Comparison of ENCODE assay signal across 1 cellular context in genomic region chr19:50327013-50327412, GRCh38.
TF ChIP-seq lines count a peak whose summit lies in the region.

No MANE protein-coding gene starts in this region.

TF ChIP-seq in HepG2, 621 proteins besides CTCF, POLR2A, EP300 and RAD21:
- TF ChIP-seq NONO (IDR thresholded peaks at IDR 0.05) (no peak), NONO (CRISPR knock-in tag; conservative IDR thresholded peaks at IDR 0.05) (no peak), ZNF792 (CRISPR knock-in tag; IDR thresholded peaks at IDR 0.05) (no peak), NFIB (CRISPR knock-in tag; IDR thresholded peaks at IDR 0.05; ENCODE audit: borderline replicate concordance) (no peak), SATB2 (CRISPR knock-in tag; IDR thresholded peaks at IDR 0.05) (no peak), ARHGAP35 (CRISPR knock-in tag; IDR thresholded peaks at IDR 0.05; ENCODE audit: borderline replicate concordance) (no peak), RCOR2 (CRISPR knock-in tag; IDR thresholded peaks at IDR 0.05) (no peak), RBAK (CRISPR knock-in tag; IDR thresholded peaks at IDR 0.05) (no peak), ZNF20 (CRISPR knock-in tag; IDR thresholded peaks at IDR 0.05) (no peak), PHF20 (CRISPR knock-in tag; IDR thresholded peaks at IDR 0.05) (no peak), ELF1 (CRISPR knock-in tag; IDR thresholded peaks at IDR 0.05) (no peak), MIER3 (CRISPR knock-in tag; IDR thresholded peaks at IDR 0.05; ENCODE audit: borderline replicate concordance) (no peak), PHF21A (CRISPR knock-in tag; IDR thresholded peaks at IDR 0.05) (no peak), MEF2D (CRISPR knock-in tag; IDR thresholded peaks at IDR 0.05) (no peak), HNRNPH1 (optimal IDR thresholded peaks at IDR 0.05; ENCODE audit: low read depth, low read length) (no peak), ZNF775 (CRISPR knock-in tag; IDR thresholded peaks at IDR 0.05; ENCODE audit: borderline replicate concordance) (no peak)
- TF ChIP-seq, protein P1, sequence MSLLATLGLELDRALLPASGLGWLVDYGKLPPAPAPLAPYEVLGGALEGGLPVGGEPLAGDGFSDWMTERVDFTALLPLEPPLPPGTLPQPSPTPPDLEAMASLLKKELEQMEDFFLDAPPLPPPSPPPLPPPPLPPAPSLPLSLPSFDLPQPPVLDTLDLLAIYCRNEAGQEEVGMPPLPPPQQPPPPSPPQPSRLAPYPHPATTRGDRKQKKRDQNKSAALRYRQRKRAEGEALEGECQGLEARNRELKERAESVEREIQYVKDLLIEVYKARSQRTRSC (CRISPR knock-in tag; IDR thresholded peaks at IDR 0.05; ENCODE audit: low read depth) = no peak
- TF ChIP-seq, protein P2, sequence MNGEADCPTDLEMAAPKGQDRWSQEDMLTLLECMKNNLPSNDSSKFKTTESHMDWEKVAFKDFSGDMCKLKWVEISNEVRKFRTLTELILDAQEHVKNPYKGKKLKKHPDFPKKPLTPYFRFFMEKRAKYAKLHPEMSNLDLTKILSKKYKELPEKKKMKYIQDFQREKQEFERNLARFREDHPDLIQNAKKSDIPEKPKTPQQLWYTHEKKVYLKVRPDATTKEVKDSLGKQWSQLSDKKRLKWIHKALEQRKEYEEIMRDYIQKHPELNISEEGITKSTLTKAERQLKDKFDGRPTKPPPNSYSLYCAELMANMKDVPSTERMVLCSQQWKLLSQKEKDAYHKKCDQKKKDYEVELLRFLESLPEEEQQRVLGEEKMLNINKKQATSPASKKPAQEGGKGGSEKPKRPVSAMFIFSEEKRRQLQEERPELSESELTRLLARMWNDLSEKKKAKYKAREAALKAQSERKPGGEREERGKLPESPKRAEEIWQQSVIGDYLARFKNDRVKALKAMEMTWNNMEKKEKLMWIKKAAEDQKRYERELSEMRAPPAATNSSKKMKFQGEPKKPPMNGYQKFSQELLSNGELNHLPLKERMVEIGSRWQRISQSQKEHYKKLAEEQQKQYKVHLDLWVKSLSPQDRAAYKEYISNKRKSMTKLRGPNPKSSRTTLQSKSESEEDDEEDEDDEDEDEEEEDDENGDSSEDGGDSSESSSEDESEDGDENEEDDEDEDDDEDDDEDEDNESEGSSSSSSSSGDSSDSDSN (CRISPR knock-in tag; IDR thresholded peaks at IDR 0.05) = no peak
